In the genomic region with DNA sequence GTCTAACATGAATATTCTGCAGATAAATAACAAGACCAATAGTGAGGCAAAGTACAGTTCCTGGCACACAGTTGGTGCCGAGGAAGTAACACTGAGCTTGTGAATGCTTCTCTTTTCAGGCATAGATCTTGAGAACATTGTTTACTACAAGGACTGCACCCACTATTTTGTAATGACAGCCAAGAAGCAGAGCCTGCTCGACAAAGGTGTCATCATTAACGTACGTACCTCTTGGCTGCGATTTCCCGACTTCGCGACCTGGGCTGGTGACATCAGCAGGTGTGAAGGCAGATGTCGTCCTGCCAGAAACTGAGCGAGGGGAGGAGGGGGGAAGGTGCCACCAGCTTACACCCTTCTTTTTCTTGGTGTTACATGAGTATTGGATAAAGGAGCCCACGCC, we compare ENCODE assay signal across 15 cellular contexts.
DNase-seq lines count a peak whose midpoint lies in the region; ATAC-seq and TF ChIP-seq lines count a peak whose summit lies in the region.
"Had no signal": no experiment of that assay in that cellular context is flagged by ENCODE, and none has a peak within 500 bp of the region (broad histone marks: within the 10 kb centered on the region; RNA-seq: fewer than 3 reads in every experiment).

No MANE protein-coding gene starts in this region.

- no peak for TF ChIP-seq POLR2A in testis (IDR thresholded peaks at IDR 0.05)

- H3K9me3 Mint-ChIP-seq in activated naive CD4-positive, alpha-beta T cell treated with anti-CD3 and anti-CD28 coated beads, Interleukin-2, amount 50 U/mL, for 24 hours, result no peaks in the 10 kb centered on the region
- no peaks in the 10 kb centered on the region for H3K9me3 Mint-ChIP-seq in activated T-helper 17 cell treated with anti-CD3 and anti-CD28 coated beads, Interleukin-2, amount 50 U/mL, for 72 hours
- no peaks in the 10 kb centered on the region for H3K9me3 Mint-ChIP-seq in activated CD4-positive, alpha-beta memory T cell treated with anti-CD3 and anti-CD28 coated beads for 36 hours
- H3K9me3 Mint-ChIP-seq: memory B cell had no signal

- TF ChIP-seq CTCF in lower lobe of right lung (IDR thresholded peaks at IDR 0.05) (no peak), testis (IDR thresholded peaks at IDR 0.05) (no peak)

- CTCF ChIA-PET in activated CD4-positive, alpha-beta memory T cell treated with anti-CD3 and anti-CD28 coated beads for 36 hours (lab: Charles Lee), result interaction anchor here (1.0 to 1.6 kb wide), 2 partner anchors 9 to 168 kb away, joined by 4 to 5 read pairs; no protein-coding TSS in a partner anchor

- H3K27me3 Mint-ChIP-seq in activated naive CD4-positive, alpha-beta T cell treated with anti-CD3 and anti-CD28 coated beads, Interleukin-2, amount 50 U/mL, for 24 hours, result no peaks in the 10 kb centered on the region
- no peaks in the 10 kb centered on the region for H3K27me3 Mint-ChIP-seq in activated T-helper 17 cell treated with anti-CD3 and anti-CD28 coated beads, Interleukin-2, amount 50 U/mL, for 72 hours
- no peaks in the 10 kb centered on the region for H3K27me3 Mint-ChIP-seq in activated CD4-positive, alpha-beta memory T cell treated with anti-CD3 and anti-CD28 coated beads for 36 hours

- H3K27me3 ChIP-seq in lower lobe of right lung (ENCODE audit: low read depth), result no peaks in the 10 kb centered on the region
- H3K27me3 ChIP-seq in testis, result no peaks in the 10 kb centered on the region
- no peaks in the 10 kb centered on the region for H3K27me3 ChIP-seq in aorta (ENCODE audit: control insufficient read depth in 1 of 2, insufficient read depth in 2 of 2, low read length in 1 of 2)
- H3K27me3 ChIP-seq: SJCRH30 had no signal

- peaks cover 42% of the 10 kb centered on the region for H3K36me3 ChIP-seq in lower lobe of right lung
- no peaks in the 10 kb centered on the region for H3K36me3 ChIP-seq in testis (ENCODE audit: low read depth, missing control alignments)
- H3K36me3 ChIP-seq in aorta (ENCODE audit: control insufficient read depth in 1 of 2, insufficient read depth in 2 of 2, low read length in 1 of 2), result peaks cover 8 to 18% of the 10 kb centered on the region in 2 donors
- H3K36me3 ChIP-seq: SJCRH30 had no signal

- DNase-seq in activated naive CD4-positive, alpha-beta T cell (lab: John Stamatoyannopoulos, UW), result no peak
- DNase-seq in lower lobe of right lung (no peak), testis (no peak), aorta (no peak)
- no peak for DNase-seq in activated CD4-positive, alpha-beta memory T cell treated with anti-CD3 and anti-CD28 coated beads for 36 hours
- DNase-seq: activated CD8-positive, alpha-beta T cell treated with anti-CD3 and anti-CD28 coated beads, Interleukin-2, amount 10 ng/mL, durations not matched to agents 7 days and 5 days; effector memory CD4-positive, alpha-beta T cell; NCI-H446 treated with DMSO at 0.1 percent for 48 hours had no signal

- H3K27ac Mint-ChIP-seq in activated naive CD4-positive, alpha-beta T cell treated with anti-CD3 and anti-CD28 coated beads, Interleukin-2, amount 50 U/mL, for 24 hours, result peak overlapping the region; percentile 24
- H3K27ac Mint-ChIP-seq in activated T-helper 17 cell treated with anti-CD3 and anti-CD28 coated beads, Interleukin-2, amount 50 U/mL, for 72 hours, result peak overlapping the region; percentile 76
- no peak overlapping the region for H3K27ac Mint-ChIP-seq in activated CD4-positive, alpha-beta memory T cell treated with anti-CD3 and anti-CD28 coated beads for 36 hours
- H3K27ac Mint-ChIP-seq: memory B cell had no signal

- H3K36me3 Mint-ChIP-seq in activated naive CD4-positive, alpha-beta T cell treated with anti-CD3 and anti-CD28 coated beads, Interleukin-2, amount 50 U/mL, for 24 hours, result peaks cover 6% of the 10 kb centered on the region
- H3K36me3 Mint-ChIP-seq in activated T-helper 17 cell treated with anti-CD3 and anti-CD28 coated beads, Interleukin-2, amount 50 U/mL, for 72 hours (ENCODE audit: low read depth), result peaks cover 100% of the 10 kb centered on the region
- peaks cover 67% of the 10 kb centered on the region for H3K36me3 Mint-ChIP-seq in activated CD4-positive, alpha-beta memory T cell treated with anti-CD3 and anti-CD28 coated beads for 36 hours
- H3K36me3 Mint-ChIP-seq: memory B cell had no signal

- intact Hi-C loops in lower lobe of right lung (cut with DNase I) (no loop called here), testis (cut with DNase I; ENCODE audit: low total_unique reads) (no loop called here), aorta (cut with DNase I) (no loop called here)
- intact Hi-C loops in activated CD4-positive, alpha-beta memory T cell treated with anti-CD3 and anti-CD28 coated beads for 36 hours (cut with micrococcal nuclease), result no loop called here

- WGBS in testis, 2 donors, result 79 to 85% methylated on average over 11 of the region's 11 CpGs
- 48 to 50% methylated on average over 11 of the region's 11 CpGs for WGBS in aorta, 2 donors

- H3K9me3 ChIP-seq in lower lobe of right lung (no peaks in the 10 kb centered on the region), testis (no peaks in the 10 kb centered on the region), aorta (ENCODE audit: control insufficient read depth, low read length) (no peaks in the 10 kb centered on the region)
- H3K9me3 ChIP-seq: SJCRH30 had no signal

- H3K4me3 Mint-ChIP-seq in activated naive CD4-positive, alpha-beta T cell treated with anti-CD3 and anti-CD28 coated beads, Interleukin-2, amount 50 U/mL, for 24 hours, result no peak overlapping the region
- H3K4me3 Mint-ChIP-seq in activated T-helper 17 cell treated with anti-CD3 and anti-CD28 coated beads, Interleukin-2, amount 50 U/mL, for 72 hours, result no peak overlapping the region
- H3K4me3 Mint-ChIP-seq in activated CD4-positive, alpha-beta memory T cell treated with anti-CD3 and anti-CD28 coated beads for 36 hours, result no peak overlapping the region
- H3K4me3 Mint-ChIP-seq: activated CD8-positive, alpha-beta T cell treated with anti-CD3 and anti-CD28 coated beads, Interleukin-2, amount 10 ng/mL, durations not matched to agents 7 days and 5 days; memory B cell had no signal

- H3K4me3 ChIP-seq in lower lobe of right lung (no peak overlapping the region), testis (no peak overlapping the region), aorta (ENCODE audit: low read length in 2 of 2) (no peak overlapping the region)
- H3K4me3 ChIP-seq: SJCRH30, skin epidermis had no signal

- peaks cover 9% of the 10 kb centered on the region for H3K4me1 Mint-ChIP-seq in activated naive CD4-positive, alpha-beta T cell treated with anti-CD3 and anti-CD28 coated beads, Interleukin-2, amount 50 U/mL, for 24 hours
- peaks cover 17% of the 10 kb centered on the region for H3K4me1 Mint-ChIP-seq in activated T-helper 17 cell treated with anti-CD3 and anti-CD28 coated beads, Interleukin-2, amount 50 U/mL, for 72 hours
- peaks cover 30% of the 10 kb centered on the region for H3K4me1 Mint-ChIP-seq in activated CD4-positive, alpha-beta memory T cell treated with anti-CD3 and anti-CD28 coated beads for 36 hours (ENCODE audit: low read depth)

- H3K27ac ChIP-seq in lower lobe of right lung (peak overlapping the region; percentile 59), testis (peak overlapping the region; percentile 28 to 31), aorta (ENCODE audit: low read depth in 1 of 2, low read length in 2 of 2) (peak overlapping the region in 1 of 2 donors; percentile 77)
- H3K27ac ChIP-seq: KMS-11, SJCRH30 had no signal

- POLR2A ChIA-PET in activated CD4-positive, alpha-beta memory T cell treated with anti-CD3 and anti-CD28 coated beads for 36 hours (lab: Charles Lee), result interaction anchor here (0.9 to 2.4 kb wide), 2 partner anchors 8 to 20 kb away, joined by 3 to 14 read pairs; no protein-coding TSS in a partner anchor

- peaks cover 44% of the 10 kb centered on the region for H3K4me1 ChIP-seq in lower lobe of right lung
- peaks cover 50% of the 10 kb centered on the region for H3K4me1 ChIP-seq in testis
- peaks cover 2 to 7% of the 10 kb centered on the region in 2 donors for H3K4me1 ChIP-seq in aorta (ENCODE audit: control insufficient read depth in 1 of 2, insufficient read depth in 2 of 2, low read length in 2 of 2)

- ATAC-seq in activated T-helper 17 cell treated with anti-CD3 and anti-CD28 coated beads, Interleukin-2, amount 50 U/mL, for 72 hours (replicated peaks), result no peak
- ATAC-seq in lower lobe of right lung, result no peak
- ATAC-seq in HG02763 (IDR thresholded peaks at IDR 0.05; ENCODE audit: unreplicated experiment), result no peak
- ATAC-seq in aorta (ENCODE audit: low FRiP score), result no peak
- ATAC-seq: activated CD8-positive, alpha-beta T cell treated with anti-CD3 and anti-CD28 coated beads, Interleukin-2, amount 10 ng/mL, durations not matched to agents 7 days and 5 days had no signal
